ENCODE assay signal across 1 cellular context in genomic region chr1:193543259-193543658, GRCh38.
TF ChIP-seq lines count a peak whose summit lies in the region.

No MANE protein-coding gene starts in this region.

TF ChIP-seq in GM23338, 12 proteins besides CTCF, POLR2A, EP300 and RAD21 (continued from another document):
- TF ChIP-seq REST (IDR thresholded peaks at IDR 0.05; ENCODE audit: unreplicated experiment) = no peak
- TF ChIP-seq ZNF331 (CRISPR knock-in tag; IDR thresholded peaks at IDR 0.05; ENCODE audit: low read depth) = no peak
